1 cellular context compared by ENCODE assay signal in the genomic region with DNA sequence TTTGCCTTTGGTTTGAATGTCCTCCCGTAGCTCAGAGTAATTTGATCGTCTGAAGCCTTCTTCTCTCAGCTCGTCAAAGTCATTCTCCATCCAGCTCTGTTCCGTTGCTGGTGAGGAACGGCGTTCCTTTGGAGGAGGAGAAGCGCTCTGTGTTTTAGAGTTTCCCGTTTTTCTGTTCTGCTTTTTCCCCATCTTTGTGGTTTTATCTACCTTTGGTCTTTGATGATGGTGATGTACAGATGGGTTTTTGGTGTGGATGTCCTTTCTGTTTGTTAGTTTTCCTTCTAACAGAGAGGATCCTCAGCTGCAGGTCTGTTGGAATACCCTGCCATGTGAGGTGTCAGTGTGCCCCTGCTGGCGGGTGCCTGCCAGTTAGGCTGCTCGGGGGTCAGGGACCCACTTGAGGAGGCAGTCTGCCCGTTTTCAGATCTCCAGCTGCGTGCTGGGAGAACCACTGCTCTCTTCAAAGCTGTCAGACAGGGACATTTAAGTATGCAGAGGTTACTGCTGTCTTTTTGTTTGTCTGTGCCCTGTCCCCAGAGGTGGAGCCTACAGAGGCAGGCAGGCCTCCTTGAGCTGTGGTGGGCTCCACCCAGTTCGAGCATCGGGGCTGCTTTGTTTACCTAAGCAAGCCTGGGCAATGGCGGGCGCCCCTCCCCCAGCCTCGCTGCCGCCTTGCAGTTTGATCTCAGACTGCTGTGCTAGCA.
A peak's percentile ranks its signal among the peaks of the same experiment; 100 is the strongest.
TF ChIP-seq lines count a peak whose summit lies in the region.

No MANE protein-coding gene starts in this region.

TF ChIP-seq in GM12878, 131 proteins besides CTCF, POLR2A, EP300 and RAD21:
- 0 out of 2 replicates have a peak, but pooled peaks have one; percentile 53 for TF ChIP-seq ZBTB4 (CRISPR knock-in tag; IDR thresholded peaks at IDR 0.05)
